1 cellular context compared by ENCODE assay signal in genomic region chr22:38034884-38035529, GRCh38.
TF ChIP-seq lines count a peak whose summit lies in the region.

No MANE protein-coding gene starts in this region.

TF ChIP-seq in IMR-90, 13 proteins besides CTCF, POLR2A, EP300 and RAD21:
- no peak for TF ChIP-seq SMC3 (IDR thresholded peaks at IDR 0.05; ENCODE audit: low read depth, low read length)
- TF ChIP-seq CEBPB (IDR thresholded peaks at IDR 0.05; ENCODE audit: low read depth, low read length), result no peak
- no peak for TF ChIP-seq CHD1 (IDR thresholded peaks at IDR 0.05; ENCODE audit: low read depth, low read length)
- no peak for TF ChIP-seq BHLHE40 (IDR thresholded peaks at IDR 0.05; ENCODE audit: low read depth, low read length)
- no peak for TF ChIP-seq MAFK (IDR thresholded peaks at IDR 0.05; ENCODE audit: low read depth, low read length)
- no peak for TF ChIP-seq USF2 (IDR thresholded peaks at IDR 0.05; ENCODE audit: low read depth, low read length)
- no peak for TF ChIP-seq MXI1 (IDR thresholded peaks at IDR 0.05; ENCODE audit: borderline replicate concordance, low read depth, low read length)
- TF ChIP-seq RFX5 (IDR thresholded peaks at IDR 0.05; ENCODE audit: low read depth, low read length), result no peak
